Comparison of ENCODE assay signal across 1 cellular context in the genomic region with DNA sequence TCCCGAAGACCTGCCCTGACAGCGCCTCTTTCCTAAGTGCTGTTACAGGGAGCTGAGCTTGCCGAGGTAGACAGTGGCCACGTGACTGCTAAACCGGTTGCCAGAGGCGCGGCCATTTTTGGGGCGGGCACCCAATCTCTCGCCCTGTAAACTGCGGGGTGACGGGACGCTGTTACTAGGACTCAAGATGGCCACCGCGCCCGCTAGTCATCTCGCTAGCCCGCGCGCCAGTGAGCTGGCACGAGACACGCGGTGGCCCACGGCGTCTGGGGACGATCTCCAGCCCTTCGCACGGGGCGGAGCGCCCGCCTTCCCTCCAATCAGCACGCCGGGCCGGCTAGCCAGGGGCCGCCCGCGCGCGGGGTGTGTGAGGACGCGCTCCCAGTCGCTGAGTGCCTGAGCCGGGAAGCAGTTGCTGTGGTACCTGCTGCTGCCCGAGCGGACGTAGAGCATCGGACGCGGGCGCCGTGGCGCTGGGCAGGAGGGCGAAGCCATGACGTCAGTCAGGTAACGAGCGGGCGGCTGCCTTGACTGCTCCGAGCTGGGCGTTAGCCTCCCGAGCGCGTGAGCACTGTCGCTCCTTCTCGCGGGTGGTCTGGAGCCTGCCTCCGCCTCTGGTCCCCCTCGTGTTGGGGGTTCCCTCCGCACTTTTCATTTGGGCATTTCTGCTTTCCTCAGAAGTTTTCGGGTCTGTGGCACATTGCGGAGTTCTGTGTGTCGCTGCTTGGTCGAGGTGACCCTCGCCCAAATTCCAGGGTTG.
TF ChIP-seq lines count a peak whose summit lies in the region.

No MANE protein-coding gene starts in this region.

TF ChIP-seq in HepG2, 621 proteins besides CTCF, POLR2A, EP300 and RAD21 (continued from another document and continues in another):
- peak; percentile 54; the same call in 1 of the 2 replicates for TF ChIP-seq ZNF552 (CRISPR knock-in tag; IDR thresholded peaks at IDR 0.05; ENCODE audit: borderline replicate concordance)
- TF ChIP-seq, protein P1, sequence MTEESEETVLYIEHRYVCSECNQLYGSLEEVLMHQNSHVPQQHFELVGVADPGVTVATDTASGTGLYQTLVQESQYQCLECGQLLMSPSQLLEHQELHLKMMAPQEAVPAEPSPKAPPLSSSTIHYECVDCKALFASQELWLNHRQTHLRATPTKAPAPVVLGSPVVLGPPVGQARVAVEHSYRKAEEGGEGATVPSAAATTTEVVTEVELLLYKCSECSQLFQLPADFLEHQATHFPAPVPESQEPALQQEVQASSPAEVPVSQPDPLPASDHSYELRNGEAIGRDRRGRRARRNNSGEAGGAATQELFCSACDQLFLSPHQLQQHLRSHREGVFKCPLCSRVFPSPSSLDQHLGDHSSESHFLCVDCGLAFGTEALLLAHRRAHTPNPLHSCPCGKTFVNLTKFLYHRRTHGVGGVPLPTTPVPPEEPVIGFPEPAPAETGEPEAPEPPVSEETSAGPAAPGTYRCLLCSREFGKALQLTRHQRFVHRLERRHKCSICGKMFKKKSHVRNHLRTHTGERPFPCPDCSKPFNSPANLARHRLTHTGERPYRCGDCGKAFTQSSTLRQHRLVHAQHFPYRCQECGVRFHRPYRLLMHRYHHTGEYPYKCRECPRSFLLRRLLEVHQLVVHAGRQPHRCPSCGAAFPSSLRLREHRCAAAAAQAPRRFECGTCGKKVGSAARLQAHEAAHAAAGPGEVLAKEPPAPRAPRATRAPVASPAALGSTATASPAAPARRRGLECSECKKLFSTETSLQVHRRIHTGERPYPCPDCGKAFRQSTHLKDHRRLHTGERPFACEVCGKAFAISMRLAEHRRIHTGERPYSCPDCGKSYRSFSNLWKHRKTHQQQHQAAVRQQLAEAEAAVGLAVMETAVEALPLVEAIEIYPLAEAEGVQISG (CRISPR knock-in tag; IDR thresholded peaks at IDR 0.05), result peak; percentile 90
- TF ChIP-seq, protein P2, sequence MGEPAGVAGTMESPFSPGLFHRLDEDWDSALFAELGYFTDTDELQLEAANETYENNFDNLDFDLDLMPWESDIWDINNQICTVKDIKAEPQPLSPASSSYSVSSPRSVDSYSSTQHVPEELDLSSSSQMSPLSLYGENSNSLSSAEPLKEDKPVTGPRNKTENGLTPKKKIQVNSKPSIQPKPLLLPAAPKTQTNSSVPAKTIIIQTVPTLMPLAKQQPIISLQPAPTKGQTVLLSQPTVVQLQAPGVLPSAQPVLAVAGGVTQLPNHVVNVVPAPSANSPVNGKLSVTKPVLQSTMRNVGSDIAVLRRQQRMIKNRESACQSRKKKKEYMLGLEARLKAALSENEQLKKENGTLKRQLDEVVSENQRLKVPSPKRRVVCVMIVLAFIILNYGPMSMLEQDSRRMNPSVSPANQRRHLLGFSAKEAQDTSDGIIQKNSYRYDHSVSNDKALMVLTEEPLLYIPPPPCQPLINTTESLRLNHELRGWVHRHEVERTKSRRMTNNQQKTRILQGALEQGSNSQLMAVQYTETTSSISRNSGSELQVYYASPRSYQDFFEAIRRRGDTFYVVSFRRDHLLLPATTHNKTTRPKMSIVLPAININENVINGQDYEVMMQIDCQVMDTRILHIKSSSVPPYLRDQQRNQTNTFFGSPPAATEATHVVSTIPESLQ (CRISPR knock-in tag; conservative IDR thresholded peaks at IDR 0.05), result no peak
- TF ChIP-seq DNMT1 (CRISPR knock-in tag; IDR thresholded peaks at IDR 0.05), result peak; percentile 53; the same call in 1 of the 2 replicates
- TF ChIP-seq ZNF674 (CRISPR knock-in tag; IDR thresholded peaks at IDR 0.05; ENCODE audit: low read depth), result no peak
- peak; percentile 68; the same call in 1 of the 2 replicates for TF ChIP-seq ZMYM2 (CRISPR knock-in tag; IDR thresholded peaks at IDR 0.05)
- TF ChIP-seq, protein P3, sequence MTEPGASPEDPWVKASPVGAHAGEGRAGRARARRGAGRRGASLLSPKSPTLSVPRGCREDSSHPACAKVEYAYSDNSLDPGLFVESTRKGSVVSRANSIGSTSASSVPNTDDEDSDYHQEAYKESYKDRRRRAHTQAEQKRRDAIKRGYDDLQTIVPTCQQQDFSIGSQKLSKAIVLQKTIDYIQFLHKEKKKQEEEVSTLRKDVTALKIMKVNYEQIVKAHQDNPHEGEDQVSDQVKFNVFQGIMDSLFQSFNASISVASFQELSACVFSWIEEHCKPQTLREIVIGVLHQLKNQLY (CRISPR knock-in tag; IDR thresholded peaks at IDR 0.05), result peak; percentile 44; the same call in 1 of the 2 replicates
- TF ChIP-seq HNF4G (IDR thresholded peaks at IDR 0.05; ENCODE audit: borderline replicate concordance, low read depth, low read length), result no peak
- no peak for TF ChIP-seq HNF4G (CRISPR knock-in tag; IDR thresholded peaks at IDR 0.05; ENCODE audit: borderline replicate concordance, low read depth)
- TF ChIP-seq TEAD2 (CRISPR knock-in tag; IDR thresholded peaks at IDR 0.05), result 0 out of 2 replicates have a peak, but pooled peaks have one; percentile 46
- TF ChIP-seq ZNF383 (CRISPR knock-in tag; IDR thresholded peaks at IDR 0.05; ENCODE audit: borderline replicate concordance), result peak; percentile 54; the same call in 1 of the 2 replicates
- TF ChIP-seq, protein P4, sequence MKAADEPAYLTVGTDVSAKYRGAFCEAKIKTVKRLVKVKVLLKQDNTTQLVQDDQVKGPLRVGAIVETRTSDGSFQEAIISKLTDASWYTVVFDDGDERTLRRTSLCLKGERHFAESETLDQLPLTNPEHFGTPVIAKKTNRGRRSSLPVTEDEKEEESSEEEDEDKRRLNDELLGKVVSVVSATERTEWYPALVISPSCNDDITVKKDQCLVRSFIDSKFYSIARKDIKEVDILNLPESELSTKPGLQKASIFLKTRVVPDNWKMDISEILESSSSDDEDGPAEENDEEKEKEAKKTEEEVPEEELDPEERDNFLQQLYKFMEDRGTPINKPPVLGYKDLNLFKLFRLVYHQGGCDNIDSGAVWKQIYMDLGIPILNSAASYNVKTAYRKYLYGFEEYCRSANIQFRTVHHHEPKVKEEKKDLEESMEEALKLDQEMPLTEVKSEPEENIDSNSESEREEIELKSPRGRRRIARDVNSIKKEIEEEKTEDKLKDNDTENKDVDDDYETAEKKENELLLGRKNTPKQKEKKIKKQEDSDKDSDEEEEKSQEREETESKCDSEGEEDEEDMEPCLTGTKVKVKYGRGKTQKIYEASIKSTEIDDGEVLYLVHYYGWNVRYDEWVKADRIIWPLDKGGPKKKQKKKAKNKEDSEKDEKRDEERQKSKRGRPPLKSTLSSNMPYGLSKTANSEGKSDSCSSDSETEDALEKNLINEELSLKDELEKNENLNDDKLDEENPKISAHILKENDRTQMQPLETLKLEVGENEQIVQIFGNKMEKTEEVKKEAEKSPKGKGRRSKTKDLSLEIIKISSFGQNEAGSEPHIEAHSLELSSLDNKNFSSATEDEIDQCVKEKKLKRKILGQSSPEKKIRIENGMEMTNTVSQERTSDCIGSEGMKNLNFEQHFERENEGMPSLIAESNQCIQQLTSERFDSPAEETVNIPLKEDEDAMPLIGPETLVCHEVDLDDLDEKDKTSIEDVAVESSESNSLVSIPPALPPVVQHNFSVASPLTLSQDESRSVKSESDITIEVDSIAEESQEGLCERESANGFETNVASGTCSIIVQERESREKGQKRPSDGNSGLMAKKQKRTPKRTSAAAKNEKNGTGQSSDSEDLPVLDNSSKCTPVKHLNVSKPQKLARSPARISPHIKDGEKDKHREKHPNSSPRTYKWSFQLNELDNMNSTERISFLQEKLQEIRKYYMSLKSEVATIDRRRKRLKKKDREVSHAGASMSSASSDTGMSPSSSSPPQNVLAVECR (CRISPR knock-in tag; IDR thresholded peaks at IDR 0.05; ENCODE audit: borderline replicate concordance), result peak; percentile 94
- TF ChIP-seq, protein P5, sequence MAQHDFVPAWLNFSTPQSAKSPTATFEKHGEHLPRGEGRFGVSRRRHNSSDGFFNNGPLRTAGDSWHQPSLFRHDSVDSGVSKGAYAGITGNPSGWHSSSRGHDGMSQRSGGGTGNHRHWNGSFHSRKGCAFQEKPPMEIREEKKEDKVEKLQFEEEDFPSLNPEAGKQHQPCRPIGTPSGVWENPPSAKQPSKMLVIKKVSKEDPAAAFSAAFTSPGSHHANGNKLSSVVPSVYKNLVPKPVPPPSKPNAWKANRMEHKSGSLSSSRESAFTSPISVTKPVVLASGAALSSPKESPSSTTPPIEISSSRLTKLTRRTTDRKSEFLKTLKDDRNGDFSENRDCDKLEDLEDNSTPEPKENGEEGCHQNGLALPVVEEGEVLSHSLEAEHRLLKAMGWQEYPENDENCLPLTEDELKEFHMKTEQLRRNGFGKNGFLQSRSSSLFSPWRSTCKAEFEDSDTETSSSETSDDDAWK (CRISPR knock-in tag; IDR thresholded peaks at IDR 0.05), result no peak
- TF ChIP-seq MIER2 (CRISPR knock-in tag; IDR thresholded peaks at IDR 0.05), result peak; percentile 70; the same call in 1 of the 2 replicates
- peak; percentile 93 for TF ChIP-seq BHLHE40 (IDR thresholded peaks at IDR 0.05; ENCODE audit: low read length)
- TF ChIP-seq GZF1 (CRISPR knock-in tag; IDR thresholded peaks at IDR 0.05), result peak; percentile 87; the same call in 1 of the 2 replicates
- TF ChIP-seq YEATS2 (CRISPR knock-in tag; IDR thresholded peaks at IDR 0.05; ENCODE audit: borderline replicate concordance), result peak; percentile 69; the same call in 1 of the 2 replicates
- TF ChIP-seq, protein P6, sequence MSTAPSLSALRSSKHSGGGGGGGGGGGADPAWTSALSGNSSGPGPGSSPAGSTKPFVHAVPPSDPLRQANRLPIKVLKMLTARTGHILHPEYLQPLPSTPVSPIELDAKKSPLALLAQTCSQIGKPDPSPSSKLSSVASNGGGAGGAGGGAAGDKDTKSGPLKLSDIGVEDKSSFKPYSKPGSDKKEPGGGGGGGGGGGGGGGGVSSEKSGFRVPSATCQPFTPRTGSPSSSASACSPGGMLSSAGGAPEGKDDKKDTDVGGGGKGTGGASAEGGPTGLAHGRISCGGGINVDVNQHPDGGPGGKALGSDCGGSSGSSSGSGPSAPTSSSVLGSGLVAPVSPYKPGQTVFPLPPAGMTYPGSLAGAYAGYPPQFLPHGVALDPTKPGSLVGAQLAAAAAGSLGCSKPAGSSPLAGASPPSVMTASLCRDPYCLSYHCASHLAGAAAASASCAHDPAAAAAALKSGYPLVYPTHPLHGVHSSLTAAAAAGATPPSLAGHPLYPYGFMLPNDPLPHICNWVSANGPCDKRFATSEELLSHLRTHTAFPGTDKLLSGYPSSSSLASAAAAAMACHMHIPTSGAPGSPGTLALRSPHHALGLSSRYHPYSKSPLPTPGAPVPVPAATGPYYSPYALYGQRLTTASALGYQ (CRISPR knock-in tag; IDR thresholded peaks at IDR 0.05), result peak; percentile 71
- peak; percentile 43 for TF ChIP-seq JARID2 (CRISPR knock-in tag; IDR thresholded peaks at IDR 0.05; ENCODE audit: insufficient replicate concordance)
- TF ChIP-seq, protein P7, sequence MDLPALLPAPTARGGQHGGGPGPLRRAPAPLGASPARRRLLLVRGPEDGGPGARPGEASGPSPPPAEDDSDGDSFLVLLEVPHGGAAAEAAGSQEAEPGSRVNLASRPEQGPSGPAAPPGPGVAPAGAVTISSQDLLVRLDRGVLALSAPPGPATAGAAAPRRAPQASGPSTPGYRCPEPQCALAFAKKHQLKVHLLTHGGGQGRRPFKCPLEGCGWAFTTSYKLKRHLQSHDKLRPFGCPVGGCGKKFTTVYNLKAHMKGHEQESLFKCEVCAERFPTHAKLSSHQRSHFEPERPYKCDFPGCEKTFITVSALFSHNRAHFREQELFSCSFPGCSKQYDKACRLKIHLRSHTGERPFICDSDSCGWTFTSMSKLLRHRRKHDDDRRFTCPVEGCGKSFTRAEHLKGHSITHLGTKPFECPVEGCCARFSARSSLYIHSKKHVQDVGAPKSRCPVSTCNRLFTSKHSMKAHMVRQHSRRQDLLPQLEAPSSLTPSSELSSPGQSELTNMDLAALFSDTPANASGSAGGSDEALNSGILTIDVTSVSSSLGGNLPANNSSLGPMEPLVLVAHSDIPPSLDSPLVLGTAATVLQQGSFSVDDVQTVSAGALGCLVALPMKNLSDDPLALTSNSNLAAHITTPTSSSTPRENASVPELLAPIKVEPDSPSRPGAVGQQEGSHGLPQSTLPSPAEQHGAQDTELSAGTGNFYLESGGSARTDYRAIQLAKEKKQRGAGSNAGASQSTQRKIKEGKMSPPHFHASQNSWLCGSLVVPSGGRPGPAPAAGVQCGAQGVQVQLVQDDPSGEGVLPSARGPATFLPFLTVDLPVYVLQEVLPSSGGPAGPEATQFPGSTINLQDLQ (CRISPR knock-in tag; IDR thresholded peaks at IDR 0.05), result no peak
- TF ChIP-seq ZFP41 (CRISPR knock-in tag; IDR thresholded peaks at IDR 0.05; ENCODE audit: borderline replicate concordance), result no peak
- TF ChIP-seq ZNF619 (CRISPR knock-in tag; IDR thresholded peaks at IDR 0.05), result peak; percentile 84
- TF ChIP-seq, protein P8, sequence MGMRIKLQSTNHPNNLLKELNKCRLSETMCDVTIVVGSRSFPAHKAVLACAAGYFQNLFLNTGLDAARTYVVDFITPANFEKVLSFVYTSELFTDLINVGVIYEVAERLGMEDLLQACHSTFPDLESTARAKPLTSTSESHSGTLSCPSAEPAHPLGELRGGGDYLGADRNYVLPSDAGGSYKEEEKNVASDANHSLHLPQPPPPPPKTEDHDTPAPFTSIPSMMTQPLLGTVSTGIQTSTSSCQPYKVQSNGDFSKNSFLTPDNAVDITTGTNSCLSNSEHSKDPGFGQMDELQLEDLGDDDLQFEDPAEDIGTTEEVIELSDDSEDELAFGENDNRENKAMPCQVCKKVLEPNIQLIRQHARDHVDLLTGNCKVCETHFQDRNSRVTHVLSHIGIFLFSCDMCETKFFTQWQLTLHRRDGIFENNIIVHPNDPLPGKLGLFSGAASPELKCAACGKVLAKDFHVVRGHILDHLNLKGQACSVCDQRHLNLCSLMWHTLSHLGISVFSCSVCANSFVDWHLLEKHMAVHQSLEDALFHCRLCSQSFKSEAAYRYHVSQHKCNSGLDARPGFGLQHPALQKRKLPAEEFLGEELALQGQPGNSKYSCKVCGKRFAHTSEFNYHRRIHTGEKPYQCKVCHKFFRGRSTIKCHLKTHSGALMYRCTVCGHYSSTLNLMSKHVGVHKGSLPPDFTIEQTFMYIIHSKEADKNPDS (CRISPR knock-in tag; IDR thresholded peaks at IDR 0.05), result no peak
